ENCODE assay signal across 10 cellular contexts in genomic region chr17:58156839-58157803, GRCh38. TPM values are rescaled to one million over a fixed set of nuclear protein-coding genes. Genes with fewer than 3 reads are reported as not detected.
A peak's percentile ranks its signal among the peaks of the same experiment; 100 is the strongest.
DNase-seq lines count a peak whose midpoint lies in the region; TF ChIP-seq lines count a peak whose summit lies in the region.
"Had no signal": no experiment of that assay in that cellular context is flagged by ENCODE, and none has a peak within 500 bp of the region (broad histone marks: within the 10 kb centered on the region; RNA-seq: fewer than 3 reads in every experiment).

No MANE protein-coding gene starts in this region.

- H3K4me1 ChIP-seq in HEK293 (ENCODE audit: control insufficient read depth, insufficient read depth, low read length) (no peaks in the 10 kb centered on the region; the same call in 1 of the 2 replicates), duodenal mucosa (ENCODE audit: control insufficient read depth in 1 of 2, insufficient read depth in 2 of 2, low read length in 2 of 2) (peaks cover 0 to 5% of the 10 kb centered on the region in 2 donors), muscle layer of duodenum (ENCODE audit: control insufficient read depth in 1 of 2, insufficient read depth in 2 of 2, low read length in 2 of 2) (peaks cover 0 to 5% of the 10 kb centered on the region in 2 donors)

- peak overlapping the region; percentile 85 for H3K4me3 Mint-ChIP-seq in activated CD4-positive, alpha-beta T cell treated with anti-CD3 and anti-CD28 coated beads, Interleukin-2, amount 10 ng/mL, durations not matched to agents 24 days and 14 days

- H3K27me3 ChIP-seq in duodenal mucosa (ENCODE audit: control insufficient read depth in 1 of 2, insufficient read depth in 2 of 2, low read length in 2 of 2) (peaks cover 15 to 30% of the 10 kb centered on the region in 2 donors), muscle layer of duodenum (ENCODE audit: low read depth, low read length) (peaks cover 7% of the 10 kb centered on the region)

- H3K4me3 ChIP-seq in HEK293 (ENCODE audit: low read depth, low read length): peak overlapping the region; percentile 37
- H3K4me3 ChIP-seq in duodenal mucosa (ENCODE audit: low read depth in 1 of 2, low read length in 2 of 2): peak overlapping the region; percentile 14 to 61
- H3K4me3 ChIP-seq in muscle layer of duodenum (ENCODE audit: low read depth in 1 of 2, low read length in 2 of 2): peak overlapping the region; percentile 48 to 57

- peaks cover 3% of the 10 kb centered on the region for H3K9me3 Mint-ChIP-seq in activated CD4-positive, alpha-beta T cell treated with anti-CD3 and anti-CD28 coated beads, Interleukin-2, amount 10 ng/mL, durations not matched to agents 24 days and 14 days

- H3K27ac ChIP-seq in HEK293 (ENCODE audit: extremely low read depth, low read depth, low read length) (peak overlapping the region; percentile 22; the same call in 1 of the 2 replicates), duodenal mucosa (ENCODE audit: low read depth, low read length) (no peak overlapping the region), muscle layer of duodenum (ENCODE audit: low read length) (no peak overlapping the region)

- peak; percentile 86 for DNase-seq in activated CD4-positive, alpha-beta T cell treated with anti-CD3 and anti-CD28 coated beads, Interleukin-2, amount 10 ng/mL, durations not matched to agents 24 days and 14 days
- peak; percentile 4 to 15 for DNase-seq in stimulated activated CD8-positive, alpha-beta memory T cell treated with anti-CD3 and anti-CD28 coated beads, Interleukin-7, amount 100 ng/mL, for 1 hour (ENCODE audit: low read depth in 2 of 2)
- no peak for DNase-seq in UCSD-AML1 (lab: John Stamatoyannopoulos, UW; ENCODE audit: unreplicated experiment)
- DNase-seq in glomerular visceral epithelial cell (ENCODE audit: extremely low spot score): no peak
- no peak for DNase-seq in AML-193 (lab: John Stamatoyannopoulos, UW)

- POLR2A ChIA-PET in HEK293 (lab: Yijun Ruan, JAX): interaction anchor here (1.2 kb wide), 1 partner anchor 150 kb away, joined by 6 read pairs; the partner anchor contains the start of gene SRSF1

- H3K4me1 Mint-ChIP-seq in activated CD4-positive, alpha-beta T cell treated with anti-CD3 and anti-CD28 coated beads, Interleukin-2, amount 10 ng/mL, durations not matched to agents 24 days and 14 days: peaks cover 43% of the 10 kb centered on the region

- H3K9me3 ChIP-seq in HEK293 (ENCODE audit: control insufficient read depth, insufficient read depth, low read depth, low read length) (no peaks in the 10 kb centered on the region), duodenal mucosa (ENCODE audit: control insufficient read depth in 1 of 2, low read length in 2 of 2) (no peaks in the 10 kb centered on the region), muscle layer of duodenum (ENCODE audit: control insufficient read depth in 1 of 2, low read length in 2 of 2) (no peaks in the 10 kb centered on the region)

- peak overlapping the region; percentile 23 for H3K27ac Mint-ChIP-seq in activated CD4-positive, alpha-beta T cell treated with anti-CD3 and anti-CD28 coated beads, Interleukin-2, amount 10 ng/mL, durations not matched to agents 24 days and 14 days

- H3K36me3 ChIP-seq in HEK293 (ENCODE audit: control insufficient read depth in 2 of 2, insufficient read depth in 1 of 2, low read length in 2 of 2) (no peaks in the 10 kb centered on the region), duodenal mucosa (ENCODE audit: control insufficient read depth in 1 of 2, insufficient read depth in 2 of 2, low read length in 2 of 2) (no peaks in the 10 kb centered on the region), muscle layer of duodenum (ENCODE audit: control insufficient read depth in 1 of 2, insufficient read depth in 2 of 2, low read length in 2 of 2) (no peaks in the 10 kb centered on the region)

- H3K9ac ChIP-seq in duodenal mucosa (ENCODE audit: low read depth in 1 of 2, low read length in 2 of 2): no peak overlapping the region

- peaks cover 20% of the 10 kb centered on the region for H3K27me3 Mint-ChIP-seq in activated CD4-positive, alpha-beta T cell treated with anti-CD3 and anti-CD28 coated beads, Interleukin-2, amount 10 ng/mL, durations not matched to agents 24 days and 14 days

- intact Hi-C loops in activated CD4-positive, alpha-beta T cell treated with anti-CD3 and anti-CD28 coated beads, Interleukin-2, amount 10 ng/mL, durations not matched to agents 24 days and 14 days (cut with micrococcal nuclease): no loop called here

- 0 out of 2 replicates have a peak, but pooled peaks have one; percentile 19 for TF ChIP-seq CTCF in HEK293 (tag by site-specific recombination; IDR thresholded peaks at IDR 0.05)

- H3K36me3 Mint-ChIP-seq in activated CD4-positive, alpha-beta T cell treated with anti-CD3 and anti-CD28 coated beads, Interleukin-2, amount 10 ng/mL, durations not matched to agents 24 days and 14 days (ENCODE audit: low read depth): peaks cover 6% of the 10 kb centered on the region

- CTCF ChIA-PET in HEK293 (lab: Yijun Ruan, JAX): interaction anchor here (0.9 kb wide), 1 partner anchor 252 kb away, joined by 5 read pairs; no protein-coding TSS in a partner anchor

TF ChIP-seq in HEK293, 187 proteins besides CTCF, POLR2A, EP300 and RAD21 (continues in another document):
- TF ChIP-seq GLI2 (tag by site-specific recombination; IDR thresholded peaks at IDR 0.05; ENCODE audit: borderline replicate concordance, low read depth) (no peak), ZNF155 (tag by site-specific recombination; IDR thresholded peaks at IDR 0.05) (no peak), ZNF600 (tag by site-specific recombination; IDR thresholded peaks at IDR 0.05) (peak; percentile 84), TRIM28 (IDR thresholded peaks at IDR 0.05; ENCODE audit: borderline replicate concordance, low read length) (no peak), ZNF488 (tag by site-specific recombination; IDR thresholded peaks at IDR 0.05) (no peak), KLF7 (tag by site-specific recombination; IDR thresholded peaks at IDR 0.05; ENCODE audit: borderline replicate concordance) (no peak), ZNF335 (tag by site-specific recombination; conservative IDR thresholded peaks at IDR 0.05) (peak; percentile 86), ZEB2 (tag by site-specific recombination; IDR thresholded peaks at IDR 0.05) (0 out of 2 replicates have a peak, but pooled peaks have one; percentile 31)
- TF ChIP-seq, protein P1, sequence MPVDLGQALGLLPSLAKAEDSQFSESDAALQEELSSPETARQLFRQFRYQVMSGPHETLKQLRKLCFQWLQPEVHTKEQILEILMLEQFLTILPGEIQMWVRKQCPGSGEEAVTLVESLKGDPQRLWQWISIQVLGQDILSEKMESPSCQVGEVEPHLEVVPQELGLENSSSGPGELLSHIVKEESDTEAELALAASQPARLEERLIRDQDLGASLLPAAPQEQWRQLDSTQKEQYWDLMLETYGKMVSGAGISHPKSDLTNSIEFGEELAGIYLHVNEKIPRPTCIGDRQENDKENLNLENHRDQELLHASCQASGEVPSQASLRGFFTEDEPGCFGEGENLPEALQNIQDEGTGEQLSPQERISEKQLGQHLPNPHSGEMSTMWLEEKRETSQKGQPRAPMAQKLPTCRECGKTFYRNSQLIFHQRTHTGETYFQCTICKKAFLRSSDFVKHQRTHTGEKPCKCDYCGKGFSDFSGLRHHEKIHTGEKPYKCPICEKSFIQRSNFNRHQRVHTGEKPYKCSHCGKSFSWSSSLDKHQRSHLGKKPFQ (tag by site-specific recombination; IDR thresholded peaks at IDR 0.05): no peak
- TF ChIP-seq, protein P2, sequence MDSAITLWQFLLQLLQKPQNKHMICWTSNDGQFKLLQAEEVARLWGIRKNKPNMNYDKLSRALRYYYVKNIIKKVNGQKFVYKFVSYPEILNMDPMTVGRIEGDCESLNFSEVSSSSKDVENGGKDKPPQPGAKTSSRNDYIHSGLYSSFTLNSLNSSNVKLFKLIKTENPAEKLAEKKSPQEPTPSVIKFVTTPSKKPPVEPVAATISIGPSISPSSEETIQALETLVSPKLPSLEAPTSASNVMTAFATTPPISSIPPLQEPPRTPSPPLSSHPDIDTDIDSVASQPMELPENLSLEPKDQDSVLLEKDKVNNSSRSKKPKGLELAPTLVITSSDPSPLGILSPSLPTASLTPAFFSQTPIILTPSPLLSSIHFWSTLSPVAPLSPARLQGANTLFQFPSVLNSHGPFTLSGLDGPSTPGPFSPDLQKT (IDR thresholded peaks at IDR 0.05; ENCODE audit: borderline replicate concordance, low read depth, low read length): no peak

RNA-seq across cellular contexts. Expression of gene OR4D1, which starts 8.9 kb away (rescaled TPM):
- total RNA-seq in activated CD4-positive, alpha-beta T cell treated with anti-CD3 and anti-CD28 coated beads, Interleukin-2, amount 10 ng/mL, durations not matched to agents 24 days and 14 days: 0.07 and 0.14 TPM in 2 replicates
- total RNA-seq: HT1080, renal cortical epithelial cell had no signal

RNA-seq across cellular contexts. Expression of gene OR4D2, which starts 9.7 kb away (rescaled TPM):
- total RNA-seq in activated CD4-positive, alpha-beta T cell treated with anti-CD3 and anti-CD28 coated beads, Interleukin-2, amount 10 ng/mL, durations not matched to agents 24 days and 14 days: not detected in 2 replicates
- total RNA-seq: HT1080, renal cortical epithelial cell had no signal

RNA-seq across cellular contexts. Expression of gene EPX, which starts 35.4 kb away (rescaled TPM):
- not detected in 2 replicates for total RNA-seq in activated CD4-positive, alpha-beta T cell treated with anti-CD3 and anti-CD28 coated beads, Interleukin-2, amount 10 ng/mL, durations not matched to agents 24 days and 14 days
- total RNA-seq: renal cortical epithelial cell had no signal

Comparison
In these comparisons a context has a peak if more than half of its experiments do, and no peak if none do; other contexts are left out.
1. DNase-seq: peak in activated CD4-positive, alpha-beta T cell treated with anti-CD3 and anti-CD28 coated beads, Interleukin-2, amount 10 ng/mL, durations not matched to agents 24 days and 14 days (single experiment) and stimulated activated CD8-positive, alpha-beta memory T cell treated with anti-CD3 and anti-CD28 coated beads, Interleukin-7, amount 100 ng/mL, for 1 hour (2 of 2); none in UCSD-AML1 (single experiment), glomerular visceral epithelial cell (single experiment) and AML-193 (0 of 2).
2. Peak in every context shown above with its lines, with median percentiles within 50 percentile points of each other: H3K4me3 ChIP-seq.